In genomic region chr3:190012314-190012782, GRCh38 we compare ENCODE assay signal across 11 cellular contexts.
DNase-seq lines count a peak whose midpoint lies in the region; ATAC-seq, FAIRE-seq and TF ChIP-seq lines count a peak whose summit lies in the region.
"Had no signal": no experiment of that assay in that cellular context is flagged by ENCODE, and none has a peak within 500 bp of the region (broad histone marks: within the 10 kb centered on the region; RNA-seq: fewer than 3 reads in every experiment).

No MANE protein-coding gene starts in this region.

- no peaks in the 10 kb centered on the region for H3K27me3 ChIP-seq in A673 (replicated peaks; ENCODE audit: insufficient read depth, low read depth, low read length, poor library complexity)
- H3K27me3 ChIP-seq in bronchial epithelial cell (ENCODE audit: control insufficient read depth, insufficient read depth, low read length), result no peaks in the 10 kb centered on the region
- H3K27me3 ChIP-seq: neutrophil had no signal

- H3K4me3 ChIP-seq in A673 (ENCODE audit: low read depth, low read length, poor library complexity, severe bottlenecking), result no peak overlapping the region
- H3K4me3 ChIP-seq in bronchial epithelial cell (ENCODE audit: low read depth, low read length), result no peak overlapping the region
- H3K4me3 ChIP-seq: HAP-1 had no signal

- H3K36me3 ChIP-seq in A673 (ENCODE audit: insufficient read depth, low read length, poor library complexity, severe bottlenecking) (no peaks in the 10 kb centered on the region), bronchial epithelial cell (ENCODE audit: control insufficient read depth, insufficient read depth, low read length) (no peaks in the 10 kb centered on the region)
- H3K36me3 ChIP-seq: HAP-1, neutrophil had no signal

- ATAC-seq in GM19351 (IDR thresholded peaks at IDR 0.05; ENCODE audit: unreplicated experiment), result no peak

- CTCF ChIA-PET in A673 (lab: Charles Lee), result interaction anchor here (0.6 kb wide), 1 partner anchor 20 kb away, joined by 3 read pairs; no protein-coding TSS in a partner anchor

- H3K27ac ChIP-seq in A673 (ENCODE audit: low read depth, low read length, poor library complexity, severe bottlenecking), result peak overlapping the region; percentile 39
- H3K27ac ChIP-seq: neutrophil had no signal

- H3K9me3 ChIP-seq in A673 (ENCODE audit: low read depth, low read length, poor library complexity, severe bottlenecking), result no peaks in the 10 kb centered on the region
- H3K9me3 ChIP-seq: HAP-1, neutrophil had no signal

- POLR2A ChIA-PET in A673 (lab: Charles Lee; ENCODE audit: low non-redundant PET), result no interaction called here

- no TSS peak for BruUV-seq in A673 (replicated peaks; lab: Mats Ljungman, UMichigan)

- peaks cover 67% of the 10 kb centered on the region for H3K4me1 ChIP-seq in A673 (ENCODE audit: insufficient read depth, low read length, poor library complexity, severe bottlenecking)
- H3K4me1 ChIP-seq: HAP-1 had no signal

- TF ChIP-seq CTCF in A673 (conservative IDR thresholded peaks at IDR 0.05; ENCODE audit: low read depth, low read length), result no peak
- no peak for TF ChIP-seq CTCF in bronchial epithelial cell (IDR thresholded peaks at IDR 0.05; ENCODE audit: insufficient read depth, low read length, severe bottlenecking)

- no peak for FAIRE-seq in bronchial epithelial cell (lab: Jason Lieb, UNC)

- DNase-seq in A673 (ENCODE audit: low spot score) (peak; percentile 71), HuH-7 (ENCODE audit: low spot score) (peak; percentile 32), bronchial epithelial cell (ENCODE audit: low read depth) (peak; percentile 73), left kidney (ENCODE audit: low read depth, low spot score) (peak; percentile 38), NCI-H774 (lab: John Stamatoyannopoulos, UW) (no peak), NCI-H1694 (lab: John Stamatoyannopoulos, UW) (no peak), NCI-H1092 (lab: John Stamatoyannopoulos, UW) (no peak)
- DNase-seq: NCI-H2171 treated with DMSO at 0.1 percent for 48 hours had no signal

- intact Hi-C loops in A673 (cut with micrococcal nuclease; ENCODE audit: unreplicated experiment), result loop anchor here (5.0 kb wide), 1 partner anchor 45 kb away; no protein-coding TSS in a partner anchor

Comparison
In these comparisons a context has a peak if more than half of its experiments do, and no peak if none do; other contexts are left out.
1. DNase-seq: peak in A673 (single experiment), HuH-7 (single experiment), bronchial epithelial cell (single experiment) and left kidney (single experiment); none in NCI-H774 (single experiment), NCI-H1694 (single experiment) and NCI-H1092 (single experiment).